ENCODE assay signal across 20 cellular contexts in the genomic region with DNA sequence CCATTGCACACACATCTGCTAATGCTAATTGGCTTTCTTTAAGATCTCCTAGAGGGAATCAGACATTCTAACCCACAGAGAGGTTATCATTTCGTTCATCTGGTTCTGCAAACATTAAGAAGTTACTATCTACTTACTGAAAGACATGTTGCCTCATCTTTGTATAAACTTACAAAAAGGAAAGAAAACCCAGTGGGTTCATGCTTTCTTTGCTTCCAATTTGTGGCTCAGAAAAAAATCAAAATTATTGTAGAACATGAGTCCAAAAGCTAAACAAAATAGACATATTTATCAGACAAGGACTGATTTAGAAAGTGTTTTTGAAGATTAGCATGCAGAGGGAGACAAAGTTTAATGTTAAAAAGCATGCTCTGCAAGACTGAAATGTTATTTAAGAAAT.
DNase-seq lines count a peak whose midpoint lies in the region; TF ChIP-seq lines count a peak whose summit lies in the region.
"Had no signal": no experiment of that assay in that cellular context is flagged by ENCODE, and none has a peak within 500 bp of the region (broad histone marks: within the 10 kb centered on the region; RNA-seq: fewer than 3 reads in every experiment).

No MANE protein-coding gene starts in this region.

- no peaks in the 10 kb centered on the region for H3K4me1 Mint-ChIP-seq in neural progenitor cell
- H3K4me1 Mint-ChIP-seq: CD4-positive, alpha-beta memory T cell had no signal

- peaks cover 4% of the 10 kb centered on the region for H3F3A ChIP-seq in neural progenitor cell (ENCODE audit: low read depth)

- H3K9me3 ChIP-seq in neural progenitor cell (ENCODE audit: low read depth): no peaks in the 10 kb centered on the region
- H3K9me3 ChIP-seq: A549, BLaER1 had no signal

- TF ChIP-seq CTCF in AG10803 (conservative IDR thresholded peaks at IDR 0.05; ENCODE audit: low read length) (no peak), neural progenitor cell (IDR thresholded peaks at IDR 0.05) (no peak)

- no peaks in the 10 kb centered on the region for H3K4me1 ChIP-seq in neural progenitor cell
- H3K4me1 ChIP-seq: A549 had no signal

- H3K9me3 Mint-ChIP-seq in neural progenitor cell: no peaks in the 10 kb centered on the region
- H3K9me3 Mint-ChIP-seq: CD14-positive monocyte had no signal

- H3K27ac ChIP-seq in neural progenitor cell: no peak overlapping the region
- H3K27ac ChIP-seq: 22Rv1, A549, BLaER1, HL-60 had no signal

- no peaks in the 10 kb centered on the region for H3K27me3 Mint-ChIP-seq in neural progenitor cell (ENCODE audit: insufficient read depth, low read depth)
- H3K27me3 Mint-ChIP-seq: CD4-positive, alpha-beta memory T cell had no signal

- H3K79me2 ChIP-seq in neural progenitor cell (ENCODE audit: low read depth): no peaks in the 10 kb centered on the region

- no peaks in the 10 kb centered on the region for H3K36me3 ChIP-seq in neural progenitor cell
- H3K36me3 ChIP-seq: BLaER1 had no signal

- DNase-seq in AG10803 (ENCODE audit: low read depth) (peak; percentile 4), OCI-M1 (lab: John Stamatoyannopoulos, UW) (peak; percentile 19), cerebellar cortex (ENCODE audit: low spot score) (peak; percentile 53), neural progenitor cell (ENCODE audit: low spot score) (no peak), NCI-H1436 treated with DMSO at 0.1 percent for 48 hours (lab: John Stamatoyannopoulos, UW) (no peak), GOT3 (lab: John Stamatoyannopoulos, UW) (no peak), amniotic stem cell (lab: John Stamatoyannopoulos, UW) (no peak)
- DNase-seq: Calu3; CD4-positive, alpha-beta memory T cell; DMS79 treated with DMSO at 0.1 percent for 48 hours; EL; HCEC 1CT; IMR-90 had no signal

- peak overlapping the region; percentile 71 for H2AFZ ChIP-seq in neural progenitor cell (replicated peaks)

- no peaks in the 10 kb centered on the region for H3K36me3 Mint-ChIP-seq in neural progenitor cell
- H3K36me3 Mint-ChIP-seq: CD14-positive monocyte; CD4-positive, alpha-beta memory T cell had no signal

- no peak overlapping the region for H3K4me3 Mint-ChIP-seq in neural progenitor cell
- H3K4me3 Mint-ChIP-seq: CD14-positive monocyte; CD4-positive, alpha-beta memory T cell had no signal

- H3K27ac Mint-ChIP-seq in neural progenitor cell: no peak overlapping the region
- H3K27ac Mint-ChIP-seq: CD14-positive monocyte; CD4-positive, alpha-beta memory T cell had no signal

- H3K4me2 ChIP-seq in neural progenitor cell: no peak overlapping the region
- H3K4me2 ChIP-seq: A549, BLaER1 had no signal

- H4K20me1 ChIP-seq in neural progenitor cell (ENCODE audit: low read depth): no peaks in the 10 kb centered on the region
- H4K20me1 ChIP-seq: BLaER1 had no signal

- H3K27me3 ChIP-seq in neural progenitor cell: no peaks in the 10 kb centered on the region
- H3K27me3 ChIP-seq: BLaER1 had no signal

- H3K9ac ChIP-seq in neural progenitor cell: no peak overlapping the region
- H3K9ac ChIP-seq: BLaER1 had no signal

- H3K4me3 ChIP-seq in AG10803 (ENCODE audit: low read length): no peak overlapping the region
- no peak overlapping the region for H3K4me3 ChIP-seq in neural progenitor cell
- H3K4me3 ChIP-seq: A549, BLaER1, GM12878, K562 had no signal

Comparison
In these comparisons a context has a peak if more than half of its experiments do, and no peak if none do; other contexts are left out.
1. DNase-seq: peak in AG10803 (single experiment), OCI-M1 (single experiment) and cerebellar cortex (single experiment); none in neural progenitor cell (single experiment), NCI-H1436 treated with DMSO at 0.1 percent for 48 hours (single experiment), GOT3 (single experiment) and amniotic stem cell (single experiment).